In genomic region chr18:75779450-75779849, GRCh38 we compare ENCODE assay signal across 28 cellular contexts.
"Had no signal": no experiment of that assay in that cellular context is flagged by ENCODE, and none has a peak within 500 bp of the region (broad histone marks: within the 10 kb centered on the region; RNA-seq: fewer than 3 reads in every experiment).

No MANE protein-coding gene starts in this region.

- H3K4me1 ChIP-seq: left lung, lower lobe of right lung, neural progenitor cell, right atrium auricular region, right lobe of liver, upper lobe of left lung had no signal

- DNase-seq: hypothalamus; immature natural killer cell; kidney; left colon; left lung; lower lobe of right lung; mammary epithelial cell; mesenchymal stem cell; natural killer cell; nephron progenitor cell; occipital lobe; ovary; right lobe of liver; stimulated activated CD4-positive, alpha-beta T cell treated with anti-CD3 and anti-CD28 coated beads, Interleukin-1b, Interleukin-23, amount 100 ng/mL, for 48 hours; stimulated activated CD4-positive, alpha-beta T cell treated with anti-CD3 and anti-CD28 coated beads, Interleukin-2, amount 100 ng/mL, for 48 hours; stimulated activated CD4-positive, alpha-beta T cell treated with anti-CD3 and anti-CD28 coated beads, Interleukin-4, amount 100 ng/mL, for 4 hours; stimulated activated CD8-positive, alpha-beta memory T cell treated with anti-CD3 and anti-CD28 coated beads, Interleukin-4, amount 100 ng/mL, for 48 hours; stimulated activated naive CD4-positive, alpha-beta T cell treated with Interleukin-2 at 50 U/mL for 16 hours; stimulated activated naive CD8-positive, alpha-beta T cell treated with anti-CD3 and anti-CD28 coated beads, Interleukin-15, amount 100 ng/mL, for 72 hours; substantia nigra; upper lobe of left lung had no signal

- H3K9me3 Mint-ChIP-seq: immature natural killer cell; natural killer cell; nephron progenitor cell; neural progenitor cell; stimulated activated naive CD8-positive, alpha-beta T cell treated with anti-CD3 and anti-CD28 coated beads, Interleukin-15, amount 100 ng/mL, for 72 hours had no signal

- H3K9ac ChIP-seq: neural progenitor cell had no signal

- H3K4me2 ChIP-seq: neural progenitor cell, smooth muscle cell had no signal

- H3K4me3 ChIP-seq: left lung, lower lobe of right lung, neural progenitor cell, ovary, right atrium auricular region, right lobe of liver, smooth muscle cell, tibial nerve, upper lobe of left lung had no signal

- H3K9me3 ChIP-seq: left lung, lower lobe of right lung, neutrophil, ovary, right atrium auricular region, right lobe of liver, tibial nerve, upper lobe of left lung had no signal

- H3K27ac Mint-ChIP-seq: immature natural killer cell; natural killer cell; nephron progenitor cell; neural progenitor cell; progenitor cell of endocrine pancreas; stimulated activated memory B cell treated with anti-CD40 and anti-IgM and Interleukin-4, amounts not matched to agents 10 μg/mL and 1 μg/mL and 100 μg/mL, for 72 hours; stimulated activated naive CD8-positive, alpha-beta T cell treated with anti-CD3 and anti-CD28 coated beads, Interleukin-15, amount 100 ng/mL, for 72 hours had no signal

- ATAC-seq: left colon; left lung; natural killer cell; stimulated activated naive CD8-positive, alpha-beta T cell treated with anti-CD3 and anti-CD28 coated beads, Interleukin-15, amount 100 ng/mL, for 72 hours had no signal

- H3K4me1 Mint-ChIP-seq: immature natural killer cell; natural killer cell; stimulated activated memory B cell treated with anti-CD40 and anti-IgM and Interleukin-4, amounts not matched to agents 10 μg/mL and 1 μg/mL and 100 μg/mL, for 72 hours; stimulated activated naive CD8-positive, alpha-beta T cell treated with anti-CD3 and anti-CD28 coated beads, Interleukin-15, amount 100 ng/mL, for 72 hours had no signal

- H2AFZ ChIP-seq: neural progenitor cell had no signal

- H3K36me3 Mint-ChIP-seq: immature natural killer cell; natural killer cell; neural progenitor cell; stimulated activated memory B cell treated with anti-CD40 and anti-IgM and Interleukin-4, amounts not matched to agents 10 μg/mL and 1 μg/mL and 100 μg/mL, for 72 hours had no signal

- H3K27me3 ChIP-seq: neural progenitor cell, neutrophil, ovary, right atrium auricular region, right lobe of liver, tibial nerve, upper lobe of left lung had no signal

- H3K4me3 Mint-ChIP-seq: immature natural killer cell; natural killer cell; nephron progenitor cell; neural progenitor cell; stimulated activated memory B cell treated with anti-CD40 and anti-IgM and Interleukin-4, amounts not matched to agents 10 μg/mL and 1 μg/mL and 100 μg/mL, for 72 hours; stimulated activated naive CD8-positive, alpha-beta T cell treated with anti-CD3 and anti-CD28 coated beads, Interleukin-15, amount 100 ng/mL, for 72 hours had no signal

- H3K27me3 Mint-ChIP-seq: stimulated activated memory B cell treated with anti-CD40 and anti-IgM and Interleukin-4, amounts not matched to agents 10 μg/mL and 1 μg/mL and 100 μg/mL, for 72 hours had no signal

- H3K36me3 ChIP-seq: left lung, lower lobe of right lung, neural progenitor cell, neutrophil, ovary, right atrium auricular region, right lobe of liver, tibial nerve, upper lobe of left lung had no signal

- H3K27ac ChIP-seq: left lung, lower lobe of right lung, neural progenitor cell, neutrophil, ovary, right atrium auricular region, right lobe of liver, tibial nerve, upper lobe of left lung had no signal
